In genomic region chr12:81758421-81759214, GRCh38 we compare ENCODE assay signal across 8 cellular contexts. TPM values are rescaled to one million over a fixed set of nuclear protein-coding genes. Genes with fewer than 3 reads are reported as not detected.
DNase-seq lines count a peak whose midpoint lies in the region; ATAC-seq and TF ChIP-seq lines count a peak whose summit lies in the region.

No MANE protein-coding gene starts in this region.

- no peak overlapping the region for H4K5ac ChIP-seq in mesendoderm (ENCODE audit: low read length)

- H2AK5ac ChIP-seq in mesendoderm (ENCODE audit: low read length) = no peak overlapping the region

- H3K4me1 ChIP-seq in SJCRH30 (no peaks in the 10 kb centered on the region; the same call in 1 of the 2 replicates), endodermal cell (ENCODE audit: control insufficient read depth, insufficient read depth, low read length) (no peaks in the 10 kb centered on the region), mesendoderm (ENCODE audit: control insufficient read depth, low read depth, low read length) (no peaks in the 10 kb centered on the region), testis (no peaks in the 10 kb centered on the region)

- H3K27me3 Mint-ChIP-seq in activated naive CD4-positive, alpha-beta T cell treated with anti-CD3 and anti-CD28 coated beads for 36 hours (ENCODE audit: low read depth) = peaks cover 43% of the 10 kb centered on the region
- peaks cover 50% of the 10 kb centered on the region for H3K27me3 Mint-ChIP-seq in endodermal cell (ENCODE audit: insufficient read depth)

- TF ChIP-seq CTCF in endodermal cell (conservative IDR thresholded peaks at IDR 0.05) = no peak
- TF ChIP-seq CTCF in testis (IDR thresholded peaks at IDR 0.05) = no peak

- ATAC-seq in GM21515 (IDR thresholded peaks at IDR 0.05; ENCODE audit: unreplicated experiment) = no peak
- ATAC-seq in HG02981 (IDR thresholded peaks at IDR 0.05; ENCODE audit: unreplicated experiment) = no peak

- no peak overlapping the region for H3K56ac ChIP-seq in mesendoderm (ENCODE audit: low read length)

- H3K36me3 Mint-ChIP-seq in activated naive CD4-positive, alpha-beta T cell treated with anti-CD3 and anti-CD28 coated beads for 36 hours (ENCODE audit: low read depth) = no peaks in the 10 kb centered on the region
- H3K36me3 Mint-ChIP-seq in endodermal cell (ENCODE audit: low read depth) = no peaks in the 10 kb centered on the region

- H2BK5ac ChIP-seq in mesendoderm (ENCODE audit: low read length) = no peak overlapping the region

- peaks cover 2% of the 10 kb centered on the region for H3K9me3 Mint-ChIP-seq in activated naive CD4-positive, alpha-beta T cell treated with anti-CD3 and anti-CD28 coated beads for 36 hours
- H3K9me3 Mint-ChIP-seq in endodermal cell = peaks cover 4% of the 10 kb centered on the region

- H3K27ac Mint-ChIP-seq in activated naive CD4-positive, alpha-beta T cell treated with anti-CD3 and anti-CD28 coated beads for 36 hours = no peak overlapping the region
- H3K27ac Mint-ChIP-seq in endodermal cell = no peak overlapping the region

- no peak overlapping the region for H2BK120ac ChIP-seq in mesendoderm (ENCODE audit: low read depth, low read length)

- no peaks in the 10 kb centered on the region for H3K79me2 ChIP-seq in mesendoderm (ENCODE audit: control insufficient read depth, insufficient read depth, low read length)

- H2BK15ac ChIP-seq in mesendoderm (replicated peaks; ENCODE audit: low read depth) = no peak overlapping the region

- intact Hi-C loops in activated naive CD4-positive, alpha-beta T cell treated with anti-CD3 and anti-CD28 coated beads for 36 hours (cut with micrococcal nuclease) = loop anchor here (1.0 kb wide), 1 partner anchor 600 kb away; the partner anchor contains the start of genes CCDC59 and METTL25
- intact Hi-C loops in testis (cut with DNase I; ENCODE audit: low total_unique reads) = no loop called here

- WGBS in endodermal cell (ENCODE audit: insufficient coverage in 1 of 2, insufficient read length in 1 of 2), 2 experiments = 0 to 1% methylated on average over 8 to 43 of the region's 52 CpGs
- no CpG with 5 or more reads among the region's 52 CpGs for WGBS in mesendoderm (ENCODE audit: extremely low coverage, insufficient coverage, low lambda C conversion rate)
- 1% methylated on average over 19 to 50 of the region's 52 CpGs for WGBS in testis, 2 donors

- H3K27me3 ChIP-seq in SJCRH30 = no peaks in the 10 kb centered on the region
- peaks cover 57% of the 10 kb centered on the region for H3K27me3 ChIP-seq in endodermal cell (ENCODE audit: control insufficient read depth, insufficient read depth, low read length, poor library complexity, severe bottlenecking)
- H3K27me3 ChIP-seq in mesendoderm (ENCODE audit: insufficient read depth, low read length, poor library complexity) = peaks cover 4% of the 10 kb centered on the region
- H3K27me3 ChIP-seq in testis = no peaks in the 10 kb centered on the region

- no peak overlapping the region for H3K4ac ChIP-seq in mesendoderm (ENCODE audit: low read depth, low read length)

- no peak overlapping the region for H3K9ac ChIP-seq in endodermal cell (ENCODE audit: extremely low read depth, low read length, poor library complexity, severe bottlenecking)
- no peak overlapping the region for H3K9ac ChIP-seq in mesendoderm (ENCODE audit: low read length)

- H3K4me3 ChIP-seq in SJCRH30 (peak overlapping the region; percentile 76), endodermal cell (ENCODE audit: low read length) (peak overlapping the region; percentile 77), mesendoderm (ENCODE audit: low read length) (peak overlapping the region; percentile 22), testis (peak overlapping the region; percentile 61 to 63)

- H3K27ac ChIP-seq in SJCRH30 = peak overlapping the region; percentile 53; the same call in 1 of the 2 replicates
- no peak overlapping the region for H3K27ac ChIP-seq in endodermal cell (ENCODE audit: low read depth, low read length)
- no peak overlapping the region for H3K27ac ChIP-seq in mesendoderm (ENCODE audit: low read depth, low read length)
- peak overlapping the region in 1 of 2 donors; percentile 69 for H3K27ac ChIP-seq in testis

- H3K4me2 ChIP-seq in mesendoderm (ENCODE audit: low read length) = peak overlapping the region; percentile 62

- no peaks in the 10 kb centered on the region for H3K36me3 ChIP-seq in SJCRH30
- no peaks in the 10 kb centered on the region for H3K36me3 ChIP-seq in endodermal cell (ENCODE audit: control insufficient read depth, insufficient read depth, low read length)
- no peaks in the 10 kb centered on the region for H3K36me3 ChIP-seq in mesendoderm (ENCODE audit: control insufficient read depth, insufficient read depth, low read length)
- H3K36me3 ChIP-seq in testis (ENCODE audit: low read depth, missing control alignments) = no peaks in the 10 kb centered on the region

- H3K23ac ChIP-seq in mesendoderm (ENCODE audit: low read length) = no peak overlapping the region

- DNase-seq in activated naive CD4-positive, alpha-beta T cell treated with anti-CD3 and anti-CD28 coated beads for 36 hours = peak; percentile 24
- no peak for DNase-seq in activated naive CD4-positive, alpha-beta T cell treated with Interleukin-2 at 50 U/mL for 16 hours
- peak; percentile 63 to 74 for DNase-seq in SJCRH30
- DNase-seq in endodermal cell = peak; percentile 87
- peak; percentile 55 for DNase-seq in mesendoderm
- peak; percentile 53 for DNase-seq in testis

- CTCF ChIA-PET in activated naive CD4-positive, alpha-beta T cell treated with anti-CD3 and anti-CD28 coated beads for 36 hours (lab: Charles Lee) = no interaction called here

- H3K18ac ChIP-seq in mesendoderm (ENCODE audit: low read length) = no peak overlapping the region

- peak overlapping the region; percentile 67 for H3K4me3 Mint-ChIP-seq in activated naive CD4-positive, alpha-beta T cell treated with anti-CD3 and anti-CD28 coated beads for 36 hours
- H3K4me3 Mint-ChIP-seq in endodermal cell = peak overlapping the region; percentile 57

- TF ChIP-seq POLR2A in testis (IDR thresholded peaks at IDR 0.05) = no peak

- H3K79me1 ChIP-seq in mesendoderm (ENCODE audit: low read length) = no peaks in the 10 kb centered on the region

- no peak overlapping the region for H4K8ac ChIP-seq in mesendoderm (ENCODE audit: low read depth, low read length)

- H3K9me3 ChIP-seq in SJCRH30 (replicated peaks) (no peaks in the 10 kb centered on the region), endodermal cell (ENCODE audit: control insufficient read depth, low read length) (no peaks in the 10 kb centered on the region), testis (no peaks in the 10 kb centered on the region)

- H3K4me1 Mint-ChIP-seq in activated naive CD4-positive, alpha-beta T cell treated with anti-CD3 and anti-CD28 coated beads for 36 hours (ENCODE audit: low read depth) = peaks cover 13% of the 10 kb centered on the region
- no peaks in the 10 kb centered on the region for H3K4me1 Mint-ChIP-seq in endodermal cell

RNA-seq across cellular contexts. Expression of gene PPFIA2, which starts 0.5 kb away (rescaled TPM):
- not detected for total RNA-seq in activated naive CD4-positive, alpha-beta T cell treated with anti-CD3 and anti-CD28 coated beads for 36 hours
- total RNA-seq in SJCRH30 (2014; rRNA removed; shearing (Covaris generic)) = 3.7 and 10.2 TPM in 2 replicates
- total RNA-seq in endodermal cell (1 to 10 TPM in 1 of 2 donors, not detected in 1; 1.2 TPM), testis (10 to 100 TPM; 10.5 to 18.3 TPM)
- 4.7 TPM for polyA plus RNA-seq in endodermal cell (2013, experiment 1 of 2)
- polyA plus RNA-seq in endodermal cell (2013, experiment 2 of 2) = 4.3 TPM
- 0.65 TPM for polyA plus RNA-seq in mesendoderm (2013, experiment 1 of 2)
- 0.88 TPM for polyA plus RNA-seq in mesendoderm (2013, experiment 2 of 2)
- 22.1 TPM for polyA plus RNA-seq in testis (ENCODE audit: insufficient read depth, low read depth, low replicate concordance)

Comparison
In these comparisons a context has a peak if more than half of its experiments do, and no peak if none do; other contexts are left out.
1. H3K4me3 ChIP-seq: peak in every context shown above with its lines; median percentile 77 in endodermal cell; 76 in SJCRH30; 62 in testis; 22 in mesendoderm.